23 cellular contexts compared by ENCODE assay signal in genomic region chr3:58580826-58581327, GRCh38. TPM values are rescaled to one million over a fixed set of nuclear protein-coding genes. Genes with fewer than 3 reads are reported as not detected.
DNase-seq lines count a peak whose midpoint lies in the region; ATAC-seq, FAIRE-seq and TF ChIP-seq lines count a peak whose summit lies in the region.
"Had no signal": no experiment of that assay in that cellular context is flagged by ENCODE, and none has a peak within 500 bp of the region (broad histone marks: within the 10 kb centered on the region; RNA-seq: fewer than 3 reads in every experiment).

No MANE protein-coding gene starts in this region.

- TF ChIP-seq CTCF in dorsolateral prefrontal cortex (IDR thresholded peaks at IDR 0.05 in 54 of 56, conservative IDR thresholded peaks at IDR 0.05 in 2 of 56; ENCODE audit: low read depth in 1 of 56, partially characterized antibody in 56 of 56), result no peak

- H3K4me3 ChIP-seq in dorsolateral prefrontal cortex, result no peak overlapping the region

- intact Hi-C loops in dorsolateral prefrontal cortex (cut with DNase I), result no loop called here
- intact Hi-C loops in sciatic nerve (cut with DNase I), result no loop called here

- H3K27ac ChIP-seq in dorsolateral prefrontal cortex (peak overlapping the region in 52 of 59 donors; percentile 1 to 95 (median 66)), layer of hippocampus (ENCODE audit: low read depth, low read length) (peak overlapping the region; percentile 72)

- no peak for DNase-seq in dorsolateral prefrontal cortex
- no peak for DNase-seq in sciatic nerve (ENCODE audit: low spot score)
- DNase-seq in activated CD4-positive, alpha-beta T cell treated with anti-CD3 and anti-CD28 coated beads, Interleukin-2, amount 50 U/mL, for 1 hour, result no peak
- DNase-seq in HTR-8/SVneo (ENCODE audit: insufficient read length, low spot score), result no peak
- DNase-seq: activated CD8-positive, alpha-beta memory T cell treated with anti-CD3 and anti-CD28 coated beads for 24 hours; activated T-cell treated with anti-CD3 and anti-CD28 coated beads, Interleukin-2, amount 50 U/mL, for 48 hours; EL; GOT3; left ventricle myocardium superior; NCI-H1694; NCI-H446 treated with DMSO at 0.1 percent for 48 hours; stimulated activated naive CD4-positive, alpha-beta T cell; trophoblast cell had no signal

- no peak for FAIRE-seq in HTR-8/SVneo (lab: Jason Lieb, UNC)
- FAIRE-seq: colon, frontal cortex, GM18507 had no signal

- peak; percentile 64 for ATAC-seq in sciatic nerve
- ATAC-seq in HG03139 (IDR thresholded peaks at IDR 0.05; ENCODE audit: unreplicated experiment), result no peak
- ATAC-seq: activated CD4-positive, CD25-positive, alpha-beta regulatory T cell treated with anti-CD3 and anti-CD28 coated beads, Interleukin-2, amount 50 U/mL, for 24 hours; left ventricle myocardium superior had no signal

- no peak for TF ChIP-seq EP300 in Ishikawa (IDR thresholded peaks at IDR 0.05; ENCODE audit: borderline replicate concordance)

- no peak for TF ChIP-seq RAD21 in Ishikawa (IDR thresholded peaks at IDR 0.05; ENCODE audit: low read depth)

- H3K27me3 ChIP-seq in dorsolateral prefrontal cortex (peaks cover 0 to 5% (median 0%) of the 10 kb centered on the region in 45 donors), layer of hippocampus (ENCODE audit: control insufficient read depth, insufficient read depth, low read length) (peaks cover 2% of the 10 kb centered on the region)

TF ChIP-seq in Ishikawa, 13 proteins besides CTCF, POLR2A, EP300 and RAD21:
- TF ChIP-seq CEBPB (IDR thresholded peaks at IDR 0.05), result peak; percentile 10; the same call in 1 of the 2 replicates
- TF ChIP-seq ZBTB7A (IDR thresholded peaks at IDR 0.05; ENCODE audit: low read depth), result no peak

RNA-seq across cellular contexts. Expression of gene FAM107A, which starts 3.7 kb away (rescaled TPM):
- 1,000 to 10,000 TPM in 22 of 120 experiments, 100 to 1,000 TPM in 98; 392 to 2,029 (median 764) TPM for total RNA-seq in dorsolateral prefrontal cortex
- total RNA-seq in sciatic nerve, result 38.3 TPM
- total RNA-seq: MCF 10A, osteoblast, RPMI7951 had no signal

RNA-seq across cellular contexts. Expression of gene ACOX2, which starts 43.9 kb away (rescaled TPM):
- total RNA-seq in dorsolateral prefrontal cortex (10 to 100 TPM in 32 of 120 experiments, 1 to 10 TPM in 88; 2.1 to 21.2 (median 8.1) TPM), sciatic nerve (31.0 TPM)
